Comparison of ENCODE assay signal across 9 cellular contexts in the genomic region with DNA sequence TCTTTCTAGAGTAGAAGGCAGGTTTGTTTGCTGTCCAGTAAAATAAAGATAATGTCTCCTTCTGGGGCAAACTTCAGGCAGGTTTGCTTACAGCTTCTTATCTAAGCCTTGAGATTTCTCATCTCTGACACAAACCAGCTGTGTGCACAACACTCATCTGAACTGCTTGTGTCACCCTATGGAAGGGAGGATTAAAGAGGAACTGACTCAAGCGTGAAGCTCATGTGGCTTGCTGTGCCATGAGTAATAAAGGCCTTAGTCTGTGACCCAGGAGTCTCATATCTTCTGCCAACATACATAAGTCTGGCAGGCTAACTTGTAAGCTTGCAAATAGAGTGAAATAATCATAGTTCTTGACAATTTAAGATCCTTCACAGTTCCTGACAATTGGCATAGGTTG. TPM values are rescaled to one million over a fixed set of nuclear protein-coding genes. Genes with fewer than 3 reads are reported as not detected.
DNase-seq lines count a peak whose midpoint lies in the region; ATAC-seq and TF ChIP-seq lines count a peak whose summit lies in the region.
"Had no signal": no experiment of that assay in that cellular context is flagged by ENCODE, and none has a peak within 500 bp of the region (broad histone marks: within the 10 kb centered on the region; RNA-seq: fewer than 3 reads in every experiment).

No MANE protein-coding gene starts in this region.

- H3K9me3 ChIP-seq in mesenchymal stem cell (ENCODE audit: control insufficient read depth, low read length) = no peaks in the 10 kb centered on the region
- H3K9me3 ChIP-seq in CD8-positive, alpha-beta T cell (ENCODE audit: low read length) = no peaks in the 10 kb centered on the region

- no peak overlapping the region for H2BK15ac ChIP-seq in mesenchymal stem cell (ENCODE audit: low read depth, poor library complexity, severe bottlenecking)

- H3K36me3 Mint-ChIP-seq in T-cell = no peaks in the 10 kb centered on the region
- no peaks in the 10 kb centered on the region for H3K36me3 Mint-ChIP-seq in CD8-positive, alpha-beta T cell

- no peak overlapping the region for H2BK5ac ChIP-seq in mesenchymal stem cell (ENCODE audit: low read depth, low read length, poor library complexity, severe bottlenecking)

- TF ChIP-seq CTCF in CD8-positive, alpha-beta T cell (IDR thresholded peaks at IDR 0.05) = no peak

- DNase-seq in GM04504 (ENCODE audit: low read depth) = peak; percentile 52
- DNase-seq in SW480 (ENCODE audit: low spot score) = peak; percentile 21
- peak; percentile 93 for DNase-seq in mesenchymal stem cell
- no peak for DNase-seq in NCI-H2107 (lab: John Stamatoyannopoulos, UW)
- DNase-seq in GDM1 (lab: John Stamatoyannopoulos, UW) = no peak
- DNase-seq in T-cell = no peak
- no peak for DNase-seq in CD8-positive, alpha-beta T cell

- H2BK12ac ChIP-seq in mesenchymal stem cell (ENCODE audit: low read length in 2 of 2) = no peak overlapping the region

- ATAC-seq in HG02870 (IDR thresholded peaks at IDR 0.05; ENCODE audit: unreplicated experiment) = peak; percentile 54
- ATAC-seq in T-cell (replicated peaks in 1 of 4) = no peak
- ATAC-seq in CD8-positive, alpha-beta T cell = no peak

- H3K18ac ChIP-seq in mesenchymal stem cell (ENCODE audit: low read depth in 1 of 2, low read length in 2 of 2) = no peak overlapping the region

- H3K23ac ChIP-seq in mesenchymal stem cell (ENCODE audit: low read length in 2 of 2) = no peak overlapping the region

- no peaks in the 10 kb centered on the region for H3K79me1 ChIP-seq in mesenchymal stem cell (replicated peaks; ENCODE audit: low read length, poor library complexity, severe bottlenecking)

- H2AFZ ChIP-seq in mesenchymal stem cell (ENCODE audit: low read depth, low read length) = no peak overlapping the region

- no peaks in the 10 kb centered on the region for H3K27me3 ChIP-seq in mesenchymal stem cell (ENCODE audit: control insufficient read depth in 1 of 2, insufficient read depth in 1 of 2, low read length in 2 of 2)
- no peaks in the 10 kb centered on the region for H3K27me3 ChIP-seq in CD8-positive, alpha-beta T cell (ENCODE audit: insufficient read depth, low read length)

- no peaks in the 10 kb centered on the region for H3K36me3 ChIP-seq in mesenchymal stem cell (ENCODE audit: control insufficient read depth in 1 of 2, insufficient read depth in 2 of 2, low read depth in 1 of 2, low read length in 2 of 2)
- H3K36me3 ChIP-seq in CD8-positive, alpha-beta T cell (ENCODE audit: insufficient read depth, low read length) = no peaks in the 10 kb centered on the region

- CTCF ChIA-PET in T-cell (lab: Charles Lee) = interaction anchor here in 1 of 2 donors (0.6 kb wide), 1 partner anchor 1231 kb away, joined by 5 read pairs; a partner anchor contains a TSS
- CTCF ChIA-PET in CD8-positive, alpha-beta T cell (lab: Charles Lee) = interaction anchor here (0.9 kb wide), 1 partner anchor 114 kb away, joined by 3 read pairs; no protein-coding TSS in a partner anchor

- H3K4me1 Mint-ChIP-seq in T-cell = no peaks in the 10 kb centered on the region
- no peaks in the 10 kb centered on the region for H3K4me1 Mint-ChIP-seq in CD8-positive, alpha-beta T cell (ENCODE audit: low read depth)

- no peak overlapping the region for H3K4me3 Mint-ChIP-seq in T-cell
- no peak overlapping the region for H3K4me3 Mint-ChIP-seq in CD8-positive, alpha-beta T cell

- H3K27ac ChIP-seq in mesenchymal stem cell (ENCODE audit: low read length, poor library complexity, severe bottlenecking) = peak overlapping the region; percentile 43
- no peak overlapping the region for H3K27ac ChIP-seq in CD8-positive, alpha-beta T cell (ENCODE audit: low read depth, low read length)
- H3K27ac ChIP-seq: HL-60 had no signal

- WGBS in mesenchymal stem cell = 9% methylated on average over 1 of the region's 1 CpG

- intact Hi-C loops in CD8-positive, alpha-beta T cell (cut with DNase I, micrococcal nuclease) = no loop called here

- H3K4me2 ChIP-seq in mesenchymal stem cell (ENCODE audit: low read length, poor library complexity, severe bottlenecking) = no peak overlapping the region

- POLR2A ChIA-PET in T-cell (lab: Charles Lee) = interaction anchor here in 1 of 2 donors (0.6 to 0.7 kb wide), 2 partner anchors 371 to 902 kb away, joined by 3 read pairs; no protein-coding TSS in a partner anchor
- POLR2A ChIA-PET in CD8-positive, alpha-beta T cell (lab: Charles Lee) = no interaction called here

- H4K8ac ChIP-seq in mesenchymal stem cell (ENCODE audit: low read length) = no peak overlapping the region

- no peak overlapping the region for H2AK5ac ChIP-seq in mesenchymal stem cell (ENCODE audit: low read length, severe bottlenecking)

- peak overlapping the region; percentile 70 for H3K9ac ChIP-seq in mesenchymal stem cell (ENCODE audit: low read length)

- no peak overlapping the region for H3K4ac ChIP-seq in mesenchymal stem cell (ENCODE audit: low read depth in 1 of 2, low read length in 2 of 2)

- H3K27me3 Mint-ChIP-seq in T-cell = peaks cover 0 to 5% of the 10 kb centered on the region in 2 donors
- H3K27me3 Mint-ChIP-seq in CD8-positive, alpha-beta T cell (ENCODE audit: low read depth) = peaks cover 2% of the 10 kb centered on the region

- H3K14ac ChIP-seq in mesenchymal stem cell (ENCODE audit: low read length in 2 of 2) = no peak overlapping the region

- H3K4me1 ChIP-seq in mesenchymal stem cell (ENCODE audit: control insufficient read depth, insufficient read depth, low read depth, low read length) = no peaks in the 10 kb centered on the region
- no peaks in the 10 kb centered on the region for H3K4me1 ChIP-seq in CD8-positive, alpha-beta T cell (ENCODE audit: insufficient read depth, low read length)

- no peak overlapping the region for H4K91ac ChIP-seq in mesenchymal stem cell (ENCODE audit: low read length)

- no peaks in the 10 kb centered on the region for H3K9me3 Mint-ChIP-seq in T-cell
- H3K9me3 Mint-ChIP-seq in CD8-positive, alpha-beta T cell = no peaks in the 10 kb centered on the region

- H3K27ac Mint-ChIP-seq in T-cell = no peak overlapping the region
- H3K27ac Mint-ChIP-seq in CD8-positive, alpha-beta T cell = no peak overlapping the region

- H3K4me3 ChIP-seq in mesenchymal stem cell (ENCODE audit: insufficient read depth in 1 of 2, low read depth in 1 of 2, low read length in 2 of 2) = no peak overlapping the region
- H3K4me3 ChIP-seq in CD8-positive, alpha-beta T cell (ENCODE audit: low read depth, low read length) = no peak overlapping the region

- no peak overlapping the region for H2BK120ac ChIP-seq in mesenchymal stem cell (ENCODE audit: low read depth, low read length)

RNA-seq across cellular contexts. Expression of a gene that starts 24.2 kb away (rescaled TPM):
- not detected for polyA plus RNA-seq in mesenchymal stem cell (2013, experiment 1 of 2)
- not detected for polyA plus RNA-seq in mesenchymal stem cell (2013, experiment 2 of 2)
- under 1 TPM in 1 of 5 donors, not detected in 4; 0.30 TPM for total RNA-seq in T-cell
- total RNA-seq in CD8-positive, alpha-beta T cell = not detected

Comparison
In these comparisons a context has a peak if more than half of its experiments do, and no peak if none do; other contexts are left out.
1. DNase-seq: peak in GM04504 (single experiment), SW480 (single experiment) and mesenchymal stem cell (single experiment); none in NCI-H2107 (single experiment), GDM1 (single experiment), T-cell (0 of 34) and CD8-positive, alpha-beta T cell (0 of 7).